Comparison of ENCODE assay signal across 8 cellular contexts in genomic region chr2:97589598-97590510, GRCh38. TPM values are rescaled to one million over a fixed set of nuclear protein-coding genes. Genes with fewer than 3 reads are reported as not detected.
DNase-seq lines count a peak whose midpoint lies in the region; ATAC-seq, FAIRE-seq and TF ChIP-seq lines count a peak whose summit lies in the region.
"Not testable (repeated sequence)": the region's sequence is repeated elsewhere in the genome, so short reads cannot be mapped to it uniquely, and the experiment has no call there.

ANKRD36B (minus strand) TSS chr2:97589877; CDS start chr2:97589685, 192 bp downstream.

- H3K9me3 Mint-ChIP-seq in activated T-helper 1 cell treated with anti-CD3 and anti-CD28 coated beads, Interleukin-12 subunit alpha, Interleukin-12 subunit beta, Interleukin-2, Interleukin-4 antibody, amounts not matched to agents 30 ng/mL and 10 ng/mL and 1 ng/mL, durations not matched to agents 14 hours and 24 hours and 36 hours = not testable (repeated sequence)

- peak; percentile 3 for DNase-seq in 8988T
- peak; percentile 48 for DNase-seq in RCC 7860 (ENCODE audit: low spot score)
- peak; percentile 82 for DNase-seq in activated T-helper 1 cell treated with anti-CD3 and anti-CD28 coated beads, Interleukin-12 subunit alpha, Interleukin-12 subunit beta, Interleukin-2, Interleukin-4 antibody, amounts not matched to agents 30 ng/mL and 10 ng/mL and 1 ng/mL, durations not matched to agents 14 hours and 24 hours and 36 hours (ENCODE audit: low spot score)
- DNase-seq in epithelial cell of proximal tubule (ENCODE audit: low read depth) = not testable (repeated sequence)
- peak; percentile 47 to 66 for DNase-seq in lung microvascular endothelial cell (ENCODE audit: low read depth in 2 of 2)
- DNase-seq in stimulated activated CD4-positive, alpha-beta T cell treated with anti-CD3 and anti-CD28 coated beads, Interleukin-1b, Interleukin-23, amount 100 ng/mL, for 4 hours (ENCODE audit: low read depth in 2 of 2) = peak; percentile 26 to 51

- peak within 1 kb of the TSS; percentile 97 for H3K27ac Mint-ChIP-seq in activated T-helper 1 cell treated with anti-CD3 and anti-CD28 coated beads, Interleukin-12 subunit alpha, Interleukin-12 subunit beta, Interleukin-2, Interleukin-4 antibody, amounts not matched to agents 30 ng/mL and 10 ng/mL and 1 ng/mL, durations not matched to agents 14 hours and 24 hours and 36 hours

- H3K4me3 Mint-ChIP-seq in activated T-helper 1 cell treated with anti-CD3 and anti-CD28 coated beads, Interleukin-12 subunit alpha, Interleukin-12 subunit beta, Interleukin-2, Interleukin-4 antibody, amounts not matched to agents 30 ng/mL and 10 ng/mL and 1 ng/mL, durations not matched to agents 14 hours and 24 hours and 36 hours = peak within 1 kb of the TSS; percentile 96

- not testable (repeated sequence) for H3K36me3 Mint-ChIP-seq in activated T-helper 1 cell treated with anti-CD3 and anti-CD28 coated beads, Interleukin-12 subunit alpha, Interleukin-12 subunit beta, Interleukin-2, Interleukin-4 antibody, amounts not matched to agents 30 ng/mL and 10 ng/mL and 1 ng/mL, durations not matched to agents 14 hours and 24 hours and 36 hours (ENCODE audit: low read depth)

- intact Hi-C loops in activated T-helper 1 cell treated with anti-CD3 and anti-CD28 coated beads, Interleukin-12 subunit alpha, Interleukin-12 subunit beta, Interleukin-2, Interleukin-4 antibody, amounts not matched to agents 30 ng/mL and 10 ng/mL and 1 ng/mL, durations not matched to agents 14 hours and 24 hours and 36 hours (cut with micrococcal nuclease) = loop anchor here (1.0 kb wide), 4 partner anchors 55 to 155 kb away; partner anchors contain the start of gene ACTR1B

- TF ChIP-seq CTCF in epithelial cell of proximal tubule (conservative IDR thresholded peaks at IDR 0.05; ENCODE audit: low read depth, low read length) = not testable (repeated sequence)

- peaks cover 10% of the 10 kb centered on the region for H3K27me3 Mint-ChIP-seq in activated T-helper 1 cell treated with anti-CD3 and anti-CD28 coated beads, Interleukin-12 subunit alpha, Interleukin-12 subunit beta, Interleukin-2, Interleukin-4 antibody, amounts not matched to agents 30 ng/mL and 10 ng/mL and 1 ng/mL, durations not matched to agents 14 hours and 24 hours and 36 hours (ENCODE audit: insufficient read depth)

- peaks cover 10% of the 10 kb centered on the region for H3K4me1 Mint-ChIP-seq in activated T-helper 1 cell treated with anti-CD3 and anti-CD28 coated beads, Interleukin-12 subunit alpha, Interleukin-12 subunit beta, Interleukin-2, Interleukin-4 antibody, amounts not matched to agents 30 ng/mL and 10 ng/mL and 1 ng/mL, durations not matched to agents 14 hours and 24 hours and 36 hours (ENCODE audit: low read depth)

- H3K4me3 ChIP-seq in epithelial cell of proximal tubule (ENCODE audit: low read depth, low read length) = peak within 1 kb of the TSS; percentile 64

- ATAC-seq in GM18873 (IDR thresholded peaks at IDR 0.05; ENCODE audit: low FRiP score, unreplicated experiment) = peak; percentile 46
- peak; percentile 77 for ATAC-seq in HG02973 (IDR thresholded peaks at IDR 0.05; ENCODE audit: unreplicated experiment)

- not testable (repeated sequence) for FAIRE-seq in RCC 7860 (lab: Jason Lieb, UNC)

RNA-seq across cellular contexts. Expression of gene ANKRD36B, which starts in this region (rescaled TPM):
- 37.9 and 39.7 TPM in 2 replicates for total RNA-seq in activated T-helper 1 cell treated with anti-CD3 and anti-CD28 coated beads, Interleukin-12 subunit alpha, Interleukin-12 subunit beta, Interleukin-2, Interleukin-4 antibody, amounts not matched to agents 30 ng/mL and 10 ng/mL and 1 ng/mL, durations not matched to agents 14 hours and 24 hours and 36 hours
- total RNA-seq in epithelial cell of proximal tubule = 5.9 and 8.7 TPM in 2 replicates
- total RNA-seq in lung microvascular endothelial cell = 26.2 and 32.3 TPM in 2 replicates
